ENCODE assay signal across 9 cellular contexts in the genomic region with DNA sequence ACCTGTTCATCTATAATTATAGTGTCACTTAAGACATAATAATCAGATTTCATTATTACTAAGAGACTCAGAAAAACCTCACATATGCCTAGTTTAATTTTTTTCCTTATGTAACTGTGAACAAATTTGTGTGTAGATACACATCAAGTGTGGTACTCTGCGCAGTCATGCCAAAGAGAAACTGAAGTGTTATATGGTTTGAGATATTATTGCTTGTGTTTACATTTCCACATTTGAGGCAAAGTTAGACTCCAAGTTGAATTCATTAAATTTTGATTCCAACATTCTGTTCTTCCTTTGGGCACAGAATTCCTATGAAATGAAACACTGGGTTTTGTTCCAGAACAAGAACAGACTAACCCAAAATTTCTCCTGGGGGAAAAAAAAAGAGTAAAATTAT. TPM values are rescaled to one million over a fixed set of nuclear protein-coding genes. Genes with fewer than 3 reads are reported as not detected.
DNase-seq lines count a peak whose midpoint lies in the region; ATAC-seq and TF ChIP-seq lines count a peak whose summit lies in the region.
"Had no signal": no experiment of that assay in that cellular context is flagged by ENCODE, and none has a peak within 500 bp of the region (broad histone marks: within the 10 kb centered on the region; RNA-seq: fewer than 3 reads in every experiment).

No MANE protein-coding gene starts in this region.

- H4K20me1 ChIP-seq in Loucy (ENCODE audit: insufficient read depth, low read length, poor library complexity, severe bottlenecking), result peaks cover 67% of the 10 kb centered on the region

- peak overlapping the region; percentile 48 to 100 (median 99) for H3K27ac Mint-ChIP-seq in nephron

- peak overlapping the region; percentile 89 for H3K4me2 ChIP-seq in Loucy (ENCODE audit: low read depth, low read length, poor library complexity, severe bottlenecking)

- H3K36me3 ChIP-seq in BE2C (0 out of 2 replicates have a peak, but pooled peaks cover 3% of the 10 kb centered on the region), Loucy (ENCODE audit: insufficient read depth, low read length) (no peaks in the 10 kb centered on the region)

- peaks cover 92% of the 10 kb centered on the region for H3K79me2 ChIP-seq in Loucy (ENCODE audit: insufficient read depth, low read length)

- H2AFZ ChIP-seq in Loucy (ENCODE audit: low read length), result no peak overlapping the region

- H3K4me1 Mint-ChIP-seq in nephron, result peaks cover 50% of the 10 kb centered on the region

- TF ChIP-seq CTCF in BE2C (IDR thresholded peaks at IDR 0.05; ENCODE audit: low read depth, low read length) (no peak), Loucy (conservative IDR thresholded peaks at IDR 0.05; ENCODE audit: low read length) (no peak), nephron (IDR thresholded peaks at IDR 0.05; ENCODE audit: unreplicated experiment in 3 of 3) (no peak)

- no peaks in the 10 kb centered on the region for H3K9me2 ChIP-seq in Loucy (replicated peaks; ENCODE audit: low read depth, low read length)

- H3K27me3 ChIP-seq in BE2C, result no peaks in the 10 kb centered on the region
- H3K27me3 ChIP-seq in Loucy (ENCODE audit: insufficient read depth, low read length, poor library complexity, severe bottlenecking), result peaks cover 5% of the 10 kb centered on the region

- H3K36me3 Mint-ChIP-seq in nephron (ENCODE audit: low read depth), result no peaks in the 10 kb centered on the region

- H3K4me3 Mint-ChIP-seq in nephron, result peak overlapping the region; percentile 90 to 100 (median 98)

- peaks cover 10% of the 10 kb centered on the region for H3K27me3 Mint-ChIP-seq in nephron (ENCODE audit: low read depth)

- peaks cover 15% of the 10 kb centered on the region for H3F3A ChIP-seq in Loucy (ENCODE audit: low read depth)

- no peaks in the 10 kb centered on the region for H3K9me3 ChIP-seq in BE2C
- H3K9me3 ChIP-seq in Loucy (ENCODE audit: insufficient read depth, low read depth, low read length), result no peaks in the 10 kb centered on the region

- H3K4me1 ChIP-seq in BE2C (peaks cover 5% of the 10 kb centered on the region), Loucy (ENCODE audit: insufficient read depth, low read length, poor library complexity, severe bottlenecking) (peaks cover 70% of the 10 kb centered on the region)

- no peaks in the 10 kb centered on the region for H3K9me3 Mint-ChIP-seq in nephron

- H3K4me3 ChIP-seq in BE2C (ENCODE audit: low read depth, low read length), result peak overlapping the region; percentile 91
- H3K4me3 ChIP-seq in Loucy (ENCODE audit: low read length, poor library complexity, severe bottlenecking), result peak overlapping the region; percentile 98

- peak overlapping the region; percentile 95 for H3K9ac ChIP-seq in Loucy (ENCODE audit: low read depth, low read length, poor library complexity, severe bottlenecking)

- DNase-seq in BE2C (no peak), dedifferentiated amniotic fluid mesenchymal stem cell (ENCODE audit: extremely low spot score) (peak; percentile 28), NOMO-1 (lab: John Stamatoyannopoulos, UW; ENCODE audit: unreplicated experiment in 2 of 2) (no peak), T-helper 9 cell (no peak)
- DNase-seq in stimulated activated CD4-positive, alpha-beta T cell treated with anti-CD3 and anti-CD28 coated beads, Interleukin-4, amount 100 ng/mL, for 4 hours, result no peak
- DNase-seq: activated effector memory CD4-positive, alpha-beta T cell treated with Interleukin-2 at 50 U/mL for 16 hours had no signal

- no peak for ATAC-seq in esophagus mucosa

RNA-seq across cellular contexts. Expression of a gene that starts 2.2 kb away (rescaled TPM):
- polyA plus RNA-seq in BE2C (2012; ENCODE audit: insufficient read depth, insufficient read length, low read depth), result 41.6 TPM
- total RNA-seq in esophagus mucosa, result 95.4 TPM
